In the genomic region with DNA sequence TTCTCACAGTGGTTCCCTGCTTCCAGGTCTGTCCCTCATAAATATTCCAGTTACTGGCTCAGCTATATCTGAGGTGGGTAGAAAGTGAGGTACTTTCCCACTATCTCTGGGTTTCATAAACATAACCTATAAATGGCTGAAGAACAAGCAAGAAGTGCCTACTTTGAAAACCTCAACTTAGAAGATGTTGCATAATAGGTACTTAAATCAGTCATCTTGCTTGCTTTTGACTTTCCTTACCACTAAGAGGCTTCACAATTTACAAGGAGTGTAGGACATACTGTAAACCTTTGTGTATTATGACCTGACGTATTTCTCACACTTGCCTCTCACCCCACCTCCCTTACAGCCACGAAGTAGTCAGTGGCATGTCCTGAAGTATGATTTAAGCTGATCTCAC, we compare ENCODE assay signal across 14 cellular contexts.
A peak's percentile ranks its signal among the peaks of the same experiment; 100 is the strongest.
DNase-seq lines count a peak whose midpoint lies in the region; ATAC-seq and TF ChIP-seq lines count a peak whose summit lies in the region.
"Had no signal": no experiment of that assay in that cellular context is flagged by ENCODE, and none has a peak within 500 bp of the region (broad histone marks: within the 10 kb centered on the region; RNA-seq: fewer than 3 reads in every experiment).

No MANE protein-coding gene starts in this region.

- H3K27ac Mint-ChIP-seq in type B pancreatic cell = no peak overlapping the region
- H3K27ac Mint-ChIP-seq: activated CD8-positive, alpha-beta T cell treated with anti-CD3 and anti-CD28 coated beads for 36 hours had no signal

- H3K4me1 Mint-ChIP-seq in type B pancreatic cell (ENCODE audit: unreplicated experiment) = no peaks in the 10 kb centered on the region

- no peaks in the 10 kb centered on the region for H3K36me3 Mint-ChIP-seq in type B pancreatic cell

- ATAC-seq in GM18907 (IDR thresholded peaks at IDR 0.05; ENCODE audit: unreplicated experiment) (peak; percentile 86), HG02588 (IDR thresholded peaks at IDR 0.05; ENCODE audit: unreplicated experiment) (peak; percentile 68), HG03378 (IDR thresholded peaks at IDR 0.05; ENCODE audit: unreplicated experiment) (peak; percentile 97)
- ATAC-seq: activated CD8-positive, alpha-beta T cell treated with anti-CD3 and anti-CD28 coated beads for 36 hours had no signal

- DNase-seq in GM10266 (ENCODE audit: extremely low spot score) = peak; percentile 2
- DNase-seq in DMS79 (lab: John Stamatoyannopoulos, UW) = no peak
- DNase-seq in type B pancreatic cell (ENCODE audit: extremely low spot score, unreplicated experiment) = no peak
- DNase-seq in AML-193 (lab: John Stamatoyannopoulos, UW) = no peak
- no peak for DNase-seq in NCI-H1694 treated with DMSO at 0.1 percent for 48 hours (lab: John Stamatoyannopoulos, UW)
- DNase-seq: ACHN; activated CD8-positive, alpha-beta T cell treated with anti-CD3 and anti-CD28 coated beads for 36 hours; activated naive CD4-positive, alpha-beta T cell treated with Interleukin-2 at 50 U/mL for 16 hours; hypothalamus; nucleus accumbens; Peyer's patch had no signal

- H3K4me3 Mint-ChIP-seq in type B pancreatic cell = no peak overlapping the region
- H3K4me3 Mint-ChIP-seq: activated CD8-positive, alpha-beta T cell treated with anti-CD3 and anti-CD28 coated beads for 36 hours had no signal

- H3K9me3 Mint-ChIP-seq in type B pancreatic cell = no peaks in the 10 kb centered on the region
- H3K9me3 Mint-ChIP-seq: activated CD8-positive, alpha-beta T cell treated with anti-CD3 and anti-CD28 coated beads for 36 hours had no signal

- peaks cover 4% of the 10 kb centered on the region for H3K27me3 Mint-ChIP-seq in type B pancreatic cell
- H3K27me3 Mint-ChIP-seq: activated CD8-positive, alpha-beta T cell treated with anti-CD3 and anti-CD28 coated beads for 36 hours had no signal

- no peak for TF ChIP-seq CTCF in GM10266 (IDR thresholded peaks at IDR 0.05; ENCODE audit: control insufficient read depth, insufficient read depth, low read depth, missing control alignments)
- TF ChIP-seq CTCF in type B pancreatic cell (conservative IDR thresholded peaks at IDR 0.05) = no peak
